In the genomic region with DNA sequence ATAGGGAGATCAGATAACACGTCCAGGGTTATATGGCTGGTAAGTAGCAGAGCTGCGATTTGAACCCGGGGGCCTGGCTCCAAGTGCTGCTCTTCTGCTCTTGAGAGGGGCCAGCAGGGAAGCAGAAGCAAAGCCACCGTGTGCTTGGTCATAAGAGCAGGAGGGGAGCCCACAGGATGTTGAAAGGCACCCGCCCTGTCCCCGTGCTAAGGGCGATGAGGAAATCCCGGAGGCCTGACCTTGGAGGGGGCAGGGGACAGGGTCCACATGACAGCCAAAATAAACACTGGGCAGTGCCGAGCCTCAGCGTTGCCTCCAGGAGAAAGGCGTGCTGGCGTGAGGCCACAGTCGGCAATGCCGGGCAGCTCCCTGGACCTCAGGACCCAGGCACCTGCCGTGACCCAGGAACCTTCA, we compare ENCODE assay signal across 15 cellular contexts. TPM values are rescaled to one million over a fixed set of nuclear protein-coding genes. Genes with fewer than 3 reads are reported as not detected.
A peak's percentile ranks its signal among the peaks of the same experiment; 100 is the strongest.
DNase-seq lines count a peak whose midpoint lies in the region; ATAC-seq and TF ChIP-seq lines count a peak whose summit lies in the region.
"Had no signal": no experiment of that assay in that cellular context is flagged by ENCODE, and none has a peak within 500 bp of the region (broad histone marks: within the 10 kb centered on the region; RNA-seq: fewer than 3 reads in every experiment).

No MANE protein-coding gene starts in this region.

- DNase-seq in HuH-7 (ENCODE audit: low spot score) (peak; percentile 92), SKM-1 (lab: John Stamatoyannopoulos, UW; ENCODE audit: unreplicated experiment) (peak; percentile 88), right atrium auricular region (ENCODE audit: low spot score) (peak; percentile 74), posterior vena cava (ENCODE audit: low spot score) (no peak), neuronal stem cell (ENCODE audit: low spot score) (no peak)
- no peak for DNase-seq in activated T-cell treated with anti-CD3 and anti-CD28 coated beads, Interleukin-2, amount 50 U/mL, for 4 hours
- DNase-seq: activated CD4-positive, alpha-beta T cell treated with anti-CD3 and anti-CD28 coated beads, Interleukin-2, amount 50 U/mL, for 4 hours; Caco-2; kidney glomerular epithelial cell; NCI-H1436; NK-92 treated with Interleukin-12 subunit alpha and Interleukin-12 subunit beta, amount 100 ng/mL, for 24 hours; SHP77 treated with DMSO at 0.1 percent for 48 hours had no signal

- H3K4me3 Mint-ChIP-seq in activated T-cell treated with anti-CD3 and anti-CD28 coated beads, Interleukin-2, amount 50 U/mL, for 4 hours, result no peak overlapping the region

- H3K79me1 ChIP-seq in neuronal stem cell (ENCODE audit: low read depth, low read length), result no peaks in the 10 kb centered on the region

- H3K9me3 Mint-ChIP-seq in activated T-cell treated with anti-CD3 and anti-CD28 coated beads, Interleukin-2, amount 50 U/mL, for 4 hours, result no peaks in the 10 kb centered on the region
- H3K9me3 Mint-ChIP-seq: activated naive CD4-positive, alpha-beta T cell treated with anti-CD3 and anti-CD28 coated beads, Interleukin-2, amount 50 U/mL, for 72 hours had no signal

- ATAC-seq in activated T-cell treated with anti-CD3 and anti-CD28 coated beads, Interleukin-2, amount 50 U/mL, for 4 hours, result no peak
- ATAC-seq in HG02678 (IDR thresholded peaks at IDR 0.05; ENCODE audit: unreplicated experiment), result no peak
- ATAC-seq: activated naive CD4-positive, alpha-beta T cell treated with anti-CD3 and anti-CD28 coated beads, Interleukin-2, amount 50 U/mL, for 72 hours had no signal

- no peak overlapping the region for H2BK5ac ChIP-seq in neuronal stem cell (ENCODE audit: low read length)

- peaks cover 27% of the 10 kb centered on the region for H3K4me1 Mint-ChIP-seq in activated T-cell treated with anti-CD3 and anti-CD28 coated beads, Interleukin-2, amount 50 U/mL, for 4 hours (ENCODE audit: low read depth)

- H3K4me1 ChIP-seq in right atrium auricular region (peaks cover 0 to 31% of the 10 kb centered on the region in 2 donors), neutrophil (ENCODE audit: control insufficient read depth in 1 of 2, insufficient read depth in 1 of 2, low read depth in 1 of 2, low read length in 1 of 2) (peaks cover 53 to 59% of the 10 kb centered on the region in 2 experiments), neuronal stem cell (ENCODE audit: control insufficient read depth in 2 of 2, insufficient read depth in 1 of 2, low read depth in 1 of 2, low read length in 2 of 2) (no peaks in the 10 kb centered on the region)
- H3K4me1 ChIP-seq: Caco-2 had no signal

- H3K18ac ChIP-seq in neuronal stem cell (ENCODE audit: low read length), result no peak overlapping the region

- no peaks in the 10 kb centered on the region for H3K9me3 ChIP-seq in right atrium auricular region
- no peaks in the 10 kb centered on the region for H3K9me3 ChIP-seq in neutrophil
- no peaks in the 10 kb centered on the region for H3K9me3 ChIP-seq in neuronal stem cell (replicated peaks in 1 of 2; ENCODE audit: control insufficient read depth in 2 of 2, insufficient read depth in 1 of 2, low read depth in 1 of 2, low read length in 2 of 2)
- H3K9me3 ChIP-seq: Caco-2 had no signal

- no peak overlapping the region for H2AFZ ChIP-seq in neuronal stem cell (ENCODE audit: low read length)

- no peak overlapping the region for H3K4me2 ChIP-seq in neuronal stem cell (ENCODE audit: insufficient read depth, low read length, poor library complexity, severe bottlenecking)

- no peak overlapping the region for H3K14ac ChIP-seq in neuronal stem cell (ENCODE audit: low read length)

- no peak overlapping the region for H3K23ac ChIP-seq in neuronal stem cell (ENCODE audit: low read depth, low read length, poor library complexity)

- TF ChIP-seq CTCF in right atrium auricular region (IDR thresholded peaks at IDR 0.05) (no peak), neutrophil (IDR thresholded peaks at IDR 0.05) (peak; percentile 13)

- H3K36me3 Mint-ChIP-seq in activated T-cell treated with anti-CD3 and anti-CD28 coated beads, Interleukin-2, amount 50 U/mL, for 4 hours (ENCODE audit: insufficient read depth), result peaks cover 35% of the 10 kb centered on the region

- no peaks in the 10 kb centered on the region for H3K27me3 ChIP-seq in right atrium auricular region
- no peaks in the 10 kb centered on the region for H3K27me3 ChIP-seq in neutrophil
- H3K27me3 ChIP-seq in neuronal stem cell (ENCODE audit: control insufficient read depth in 3 of 3, insufficient read depth in 3 of 3, low read depth in 1 of 3, low read length in 3 of 3), result no peaks in the 10 kb centered on the region

- no CpG with 5 or more reads among the region's 15 CpGs for WGBS in neuronal stem cell (ENCODE audit: extremely low coverage in 2 of 2, insufficient read length in 2 of 2, insufficient replicate concordance in 1 of 2), 2 donors

- H3K4me3 ChIP-seq in right atrium auricular region (no peak overlapping the region), neutrophil (ENCODE audit: low read depth in 1 of 2, low read length in 1 of 2) (peak overlapping the region; percentile 40 to 49), neuronal stem cell (ENCODE audit: low read length in 2 of 2) (peak overlapping the region in 1 of 2 donors; percentile 14)

- H3K9ac ChIP-seq in neuronal stem cell (ENCODE audit: low read depth, low read length, poor library complexity), result no peak overlapping the region

- H4K8ac ChIP-seq in neuronal stem cell (ENCODE audit: low read depth, low read length), result no peak overlapping the region

- H4K91ac ChIP-seq in neuronal stem cell (ENCODE audit: low read depth, low read length, poor library complexity), result no peak overlapping the region

- H2BK12ac ChIP-seq in neuronal stem cell (ENCODE audit: low read length), result no peak overlapping the region

- H3K27ac ChIP-seq in right atrium auricular region, result peak overlapping the region; percentile 80 to 86
- peak overlapping the region; percentile 92 for H3K27ac ChIP-seq in neutrophil
- no peak overlapping the region for H3K27ac ChIP-seq in neuronal stem cell (replicated peaks; ENCODE audit: low read length)

- H3K27me3 Mint-ChIP-seq in activated T-cell treated with anti-CD3 and anti-CD28 coated beads, Interleukin-2, amount 50 U/mL, for 4 hours (ENCODE audit: low read depth), result no peaks in the 10 kb centered on the region

- intact Hi-C loops in posterior vena cava (cut with DNase I), result no loop called here

- no peak overlapping the region for H2AK5ac ChIP-seq in neuronal stem cell (ENCODE audit: low read depth, low read length)

- H2BK120ac ChIP-seq in neuronal stem cell (ENCODE audit: low read depth, low read length), result no peak overlapping the region

- H3K36me3 ChIP-seq in right atrium auricular region (peaks cover 78% of the 10 kb centered on the region), neutrophil (peaks cover 81% of the 10 kb centered on the region), neuronal stem cell (replicated peaks in 1 of 2; ENCODE audit: control insufficient read depth in 2 of 2, insufficient read depth in 2 of 2, low read length in 2 of 2) (peaks cover 34 to 61% of the 10 kb centered on the region in 2 donors)

- H3K4ac ChIP-seq in neuronal stem cell (ENCODE audit: low read length), result no peak overlapping the region

- H2BK15ac ChIP-seq in neuronal stem cell (ENCODE audit: low read length), result no peak overlapping the region

RNA-seq across cellular contexts. Expression of gene TOM1, which starts 28.8 kb away (rescaled TPM):
- total RNA-seq in right atrium auricular region (100 to 1,000 TPM; 108 TPM), posterior vena cava (10 to 100 TPM; 32.1 to 34.0 TPM)
- 10 to 100 TPM; 20.5 to 24.7 (median 23.0) TPM for total RNA-seq in activated T-cell treated with anti-CD3 and anti-CD28 coated beads, Interleukin-2, amount 50 U/mL, for 4 hours
- 16.6 TPM for polyA plus RNA-seq in neuronal stem cell (2013, experiment 1 of 2)
- 17.0 TPM for polyA plus RNA-seq in neuronal stem cell (2013, experiment 2 of 2)

RNA-seq across cellular contexts. Expression of gene HMOX1, which starts 52.4 kb away (rescaled TPM):
- total RNA-seq in right atrium auricular region, result 10 to 100 TPM in 1 of 2 donors, 1 to 10 TPM in 1; 1.9 to 11.1 TPM
- total RNA-seq in activated T-cell treated with anti-CD3 and anti-CD28 coated beads, Interleukin-2, amount 50 U/mL, for 4 hours, result 1 to 10 TPM; 1.2 to 3.0 (median 1.4) TPM
- 10 to 100 TPM; 14.4 to 42.4 TPM for total RNA-seq in posterior vena cava
- polyA plus RNA-seq in neuronal stem cell (2013, experiment 1 of 2), result 5.1 TPM
- 5.5 TPM for polyA plus RNA-seq in neuronal stem cell (2013, experiment 2 of 2)

Comparison
In these comparisons a context has a peak if more than half of its experiments do, and no peak if none do; other contexts are left out.
1. DNase-seq: peak in HuH-7 (single experiment), SKM-1 (single experiment) and right atrium auricular region (single experiment); none in activated T-cell treated with anti-CD3 and anti-CD28 coated beads, Interleukin-2, amount 50 U/mL, for 4 hours (single experiment), posterior vena cava (single experiment) and neuronal stem cell (single experiment).
2. H3K4me3 ChIP-seq: peak in neutrophil (2 of 2); none in right atrium auricular region (0 of 2).